Comparison of ENCODE assay signal across 8 cellular contexts in genomic region chr17:58330997-58331814, GRCh38. TPM values are rescaled to one million over a fixed set of nuclear protein-coding genes. Genes with fewer than 3 reads are reported as not detected.
DNase-seq lines count a peak whose midpoint lies in the region; ATAC-seq and TF ChIP-seq lines count a peak whose summit lies in the region.

No MANE protein-coding gene starts in this region.

- peak; percentile 47 for ATAC-seq in left lobe of liver
- no peak for ATAC-seq in GM18907 (IDR thresholded peaks at IDR 0.05; ENCODE audit: unreplicated experiment)
- no peak for ATAC-seq in GM18505 (IDR thresholded peaks at IDR 0.05; ENCODE audit: unreplicated experiment)

- no peak for TF ChIP-seq POLR2A in GM18505 (IDR thresholded peaks at IDR 0.05; ENCODE audit: borderline replicate concordance, extremely low read depth, insufficient read depth, insufficient read length)

- DNase-seq in SIG-M5 treated with dmso at 0.1 percent for 504 hours (lab: John Stamatoyannopoulos, UW; ENCODE audit: unreplicated experiment) (peak; percentile 81), SIG-M5 (lab: John Stamatoyannopoulos, UW) (no peak), left lobe of liver (ENCODE audit: low spot score) (no peak), NCI-H2107 (lab: John Stamatoyannopoulos, UW) (no peak)
- peak; percentile 71 for DNase-seq in activated T-helper 9 cell treated with anti-CD3 and anti-CD28 coated beads, Interleukin-2, amount 50 U/mL, for 16 hours (ENCODE audit: low read depth)
- DNase-seq in stimulated activated CD8-positive, alpha-beta memory T cell treated with anti-CD3 and anti-CD28 coated beads, Interleukin-7, amount 100 ng/mL, for 48 hours (ENCODE audit: extremely low read depth in 1 of 2, low read depth in 1 of 2): peak; percentile 63 to 71

RNA-seq across cellular contexts. Expression of gene TSPOAP1, which starts 2.6 kb away (rescaled TPM):
- total RNA-seq in left lobe of liver: 6.5 TPM

RNA-seq across cellular contexts. Expression of gene SUPT4H1, which starts 20.8 kb away (rescaled TPM):
- 40.0 TPM for total RNA-seq in left lobe of liver

RNA-seq across cellular contexts. Expression of gene MPO, which starts 50.5 kb away (rescaled TPM):
- total RNA-seq in left lobe of liver: 0.43 TPM

Comparison
In these comparisons a context has a peak if more than half of its experiments do, and no peak if none do; other contexts are left out.
1. DNase-seq: peak in SIG-M5 treated with dmso at 0.1 percent for 504 hours (single experiment), activated T-helper 9 cell treated with anti-CD3 and anti-CD28 coated beads, Interleukin-2, amount 50 U/mL, for 16 hours (single experiment) and stimulated activated CD8-positive, alpha-beta memory T cell treated with anti-CD3 and anti-CD28 coated beads, Interleukin-7, amount 100 ng/mL, for 48 hours (2 of 2); none in SIG-M5 (single experiment), left lobe of liver (single experiment) and NCI-H2107 (single experiment).